Comparison of ENCODE assay signal across 8 cellular contexts in the genomic region with DNA sequence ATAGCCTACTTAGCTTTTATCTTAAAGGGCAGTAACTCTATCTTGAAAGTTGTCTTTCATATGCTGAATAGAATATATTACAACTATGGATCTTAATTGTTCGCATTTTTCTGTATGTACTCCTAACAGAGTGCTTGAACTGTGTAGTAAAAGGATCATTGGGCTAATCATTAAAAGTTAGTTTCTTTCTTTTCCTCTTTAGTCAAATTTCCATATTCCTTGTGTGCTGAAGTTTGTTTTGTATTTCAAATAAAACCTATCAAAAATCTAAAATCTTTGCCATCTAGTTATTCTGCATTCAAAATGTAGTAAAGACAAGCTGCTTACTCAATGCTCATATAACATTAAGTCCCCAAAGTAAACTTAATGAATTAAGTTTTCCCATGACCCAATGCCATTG.
"Had no signal": no experiment of that assay in that cellular context is flagged by ENCODE, and none has a peak within 500 bp of the region (broad histone marks: within the 10 kb centered on the region; RNA-seq: fewer than 3 reads in every experiment).

No MANE protein-coding gene starts in this region.

- H3K4me3 Mint-ChIP-seq: IgD-negative memory B cell had no signal

- H3K27ac ChIP-seq: HL-60 had no signal

- ATAC-seq: HepG2, K562 had no signal

- FAIRE-seq: HepG2, HTR-8/SVneo, K562 had no signal

- DNase-seq: IMR-90, KBM-7, KG1 had no signal

- H3K4me1 Mint-ChIP-seq: IgD-negative memory B cell had no signal

- H3K4me3 ChIP-seq: K562 had no signal

- H3K27ac Mint-ChIP-seq: IgD-negative memory B cell had no signal

- H3K36me3 Mint-ChIP-seq: IgD-negative memory B cell had no signal
